Comparison of ENCODE assay signal across 17 cellular contexts in the genomic region with DNA sequence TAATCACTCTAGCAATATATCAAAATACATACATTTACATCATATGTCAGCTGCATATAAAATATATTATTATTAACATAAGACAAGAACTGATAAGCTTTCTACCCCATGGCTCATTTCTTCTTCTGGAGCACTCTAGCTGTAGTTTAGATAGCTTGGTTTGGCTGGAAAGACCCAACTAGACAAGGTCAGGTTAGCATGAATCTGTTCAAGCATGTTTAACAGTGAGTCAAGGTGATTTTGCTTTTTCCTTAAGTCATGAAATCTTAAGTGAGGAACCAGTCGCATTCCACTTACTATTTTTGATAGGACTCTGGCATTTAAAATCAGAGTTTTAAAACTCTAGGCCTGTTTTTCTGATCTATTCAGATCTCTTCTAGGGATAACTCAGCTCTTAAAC.
DNase-seq lines count a peak whose midpoint lies in the region; ATAC-seq and TF ChIP-seq lines count a peak whose summit lies in the region.
"Had no signal": no experiment of that assay in that cellular context is flagged by ENCODE, and none has a peak within 500 bp of the region (broad histone marks: within the 10 kb centered on the region; RNA-seq: fewer than 3 reads in every experiment).

No MANE protein-coding gene starts in this region.

- no peaks in the 10 kb centered on the region for H3K4me1 Mint-ChIP-seq in MCF 10A (ENCODE audit: insufficient read depth, unreplicated experiment)
- H3K4me1 Mint-ChIP-seq: B cell had no signal

- intact Hi-C loops in mammary epithelial cell (cut with micrococcal nuclease): no loop called here
- intact Hi-C loops in MCF 10A (cut with micrococcal nuclease): no loop called here

- no peak overlapping the region for H3K27ac ChIP-seq in mammary epithelial cell (ENCODE audit: insufficient read depth, low read depth, low read length)
- no peak overlapping the region for H3K27ac ChIP-seq in foreskin keratinocyte
- H3K27ac ChIP-seq: 22Rv1; A549; BLaER1 treated with 17β-estradiol and CSF1 and Interleukin-3, amounts not matched to agents 10 nM and 100 nM; C4-2B had no signal

- TF ChIP-seq CTCF in mammary epithelial cell (conservative IDR thresholded peaks at IDR 0.05 in 1 of 2, IDR thresholded peaks at IDR 0.05 in 1 of 2; ENCODE audit: extremely low read depth in 1 of 2, insufficient read depth in 1 of 2, low read depth in 1 of 2, low read length in 2 of 2) (no peak), MCF 10A (IDR thresholded peaks at IDR 0.05; ENCODE audit: unreplicated experiment) (no peak), foreskin keratinocyte (conservative IDR thresholded peaks at IDR 0.05) (no peak)

- WGBS in mammary epithelial cell (ENCODE audit: low coverage, missing lambda C conversion rate): 87% methylated on average over 1 of the region's 1 CpG

- ATAC-seq in foreskin keratinocyte: peak; percentile 58
- ATAC-seq in GM21526 (IDR thresholded peaks at IDR 0.05; ENCODE audit: low FRiP score, unreplicated experiment): no peak
- ATAC-seq: A549; CD8-positive, alpha-beta T cell had no signal

- H3K27me3 ChIP-seq in mammary epithelial cell (ENCODE audit: insufficient read depth, low read length) (no peaks in the 10 kb centered on the region), foreskin keratinocyte (no peaks in the 10 kb centered on the region)
- H3K27me3 ChIP-seq: BLaER1 treated with 17β-estradiol and CSF1 and Interleukin-3, amounts not matched to agents 10 nM and 100 nM had no signal

- POLR2A ChIA-PET in MCF 10A (lab: Yijun Ruan, JAX): no interaction called here

- no peak overlapping the region for H3K4me3 Mint-ChIP-seq in MCF 10A (ENCODE audit: unreplicated experiment)
- H3K4me3 Mint-ChIP-seq: B cell; CD4-positive, alpha-beta T cell; CD8-positive, alpha-beta T cell had no signal

- no peaks in the 10 kb centered on the region for H3K27me3 Mint-ChIP-seq in MCF 10A (ENCODE audit: insufficient read depth, unreplicated experiment)
- H3K27me3 Mint-ChIP-seq: B cell; CD4-positive, alpha-beta T cell had no signal

- H3K36me3 ChIP-seq in mammary epithelial cell (ENCODE audit: insufficient read depth, low read length): no peaks in the 10 kb centered on the region
- H3K36me3 ChIP-seq: BLaER1 treated with 17β-estradiol and CSF1 and Interleukin-3, amounts not matched to agents 10 nM and 100 nM had no signal

- H3K4me1 ChIP-seq in mammary epithelial cell (ENCODE audit: insufficient read depth, low read length): no peaks in the 10 kb centered on the region
- H3K4me1 ChIP-seq in foreskin keratinocyte: no peaks in the 10 kb centered on the region
- H3K4me1 ChIP-seq: A549; BLaER1 treated with 17β-estradiol and CSF1 and Interleukin-3, amounts not matched to agents 10 nM and 100 nM; Caco-2 had no signal

- no peak overlapping the region for H3K4me2 ChIP-seq in mammary epithelial cell (ENCODE audit: insufficient read depth, low read depth, low read length)
- H3K4me2 ChIP-seq: A549; BLaER1 treated with 17β-estradiol and CSF1 and Interleukin-3, amounts not matched to agents 10 nM and 100 nM had no signal

- dilution Hi-C loops in mammary epithelial cell (cut with HindIII; ENCODE audit: low sequenced_read_pairs): no loop called here

- CTCF ChIA-PET in mammary epithelial cell (lab: Charles Lee; ENCODE audit: low non-redundant PET) (no interaction called here), MCF 10A (lab: Yijun Ruan, JAX) (interaction anchor here (0.7 kb wide), 2 partner anchors 45 to 54 kb away, joined by 3 read pairs; no protein-coding TSS in a partner anchor)

- no peak overlapping the region for H2AFZ ChIP-seq in mammary epithelial cell (ENCODE audit: low read depth, low read length)

- peak; percentile 41 for DNase-seq in mammary epithelial cell
- no peak for DNase-seq in MCF 10A (ENCODE audit: unreplicated experiment)
- peak; percentile 33 to 68 for DNase-seq in foreskin keratinocyte
- DNase-seq in NCI-H69 (lab: John Stamatoyannopoulos, UW): no peak
- DNase-seq: AML-193; Caco-2; Calu3; CD4-positive, alpha-beta T cell; CD8-positive, alpha-beta T cell; DMS79 treated with DMSO at 0.1 percent for 48 hours; GF-D8 had no signal

- H4K20me1 ChIP-seq in mammary epithelial cell (ENCODE audit: insufficient read depth, low read length): no peaks in the 10 kb centered on the region
- H4K20me1 ChIP-seq: BLaER1 treated with 17β-estradiol and CSF1 and Interleukin-3, amounts not matched to agents 10 nM and 100 nM had no signal

- no peaks in the 10 kb centered on the region for H3K9me3 ChIP-seq in mammary epithelial cell (replicated peaks; ENCODE audit: insufficient read depth, low read length)
- H3K9me3 ChIP-seq: A549, Caco-2 had no signal

- H3K36me3 Mint-ChIP-seq in MCF 10A (ENCODE audit: insufficient read depth, unreplicated experiment): no peaks in the 10 kb centered on the region
- H3K36me3 Mint-ChIP-seq: CD8-positive, alpha-beta T cell had no signal

- BruUV-seq in mammary epithelial cell (replicated peaks; lab: Mats Ljungman, UMichigan): no TSS peak
- BruUV-seq in MCF 10A (replicated peaks; lab: Mats Ljungman, UMichigan): no TSS peak

- in situ Hi-C loops in mammary epithelial cell (cut with MboI; ENCODE audit: low sequenced_read_pairs in 2 of 2): no loop called here

- no peak overlapping the region for H3K9ac ChIP-seq in mammary epithelial cell (ENCODE audit: insufficient read depth, low read length)
- H3K9ac ChIP-seq: BLaER1 treated with 17β-estradiol and CSF1 and Interleukin-3, amounts not matched to agents 10 nM and 100 nM had no signal

- H3K9me3 Mint-ChIP-seq in MCF 10A (ENCODE audit: unreplicated experiment): no peaks in the 10 kb centered on the region
- H3K9me3 Mint-ChIP-seq: CD4-positive, alpha-beta T cell; CD8-positive, alpha-beta T cell had no signal

- H3K4me3 ChIP-seq in mammary epithelial cell (replicated peaks in 1 of 3; ENCODE audit: insufficient read depth in 1 of 3, low read depth in 2 of 3, low read length in 3 of 3): no peak overlapping the region
- H3K4me3 ChIP-seq: A549; BLaER1 treated with 17β-estradiol and CSF1 and Interleukin-3, amounts not matched to agents 10 nM and 100 nM had no signal

- no peaks in the 10 kb centered on the region for H3K79me2 ChIP-seq in mammary epithelial cell (ENCODE audit: insufficient read depth, low read length)

- H3K27ac Mint-ChIP-seq in MCF 10A (ENCODE audit: low read depth, unreplicated experiment): no peak overlapping the region
- H3K27ac Mint-ChIP-seq: B cell; CD4-positive, alpha-beta T cell; CD8-positive, alpha-beta T cell had no signal

Comparison
In these comparisons a context has a peak if more than half of its experiments do, and no peak if none do; other contexts are left out.
1. DNase-seq: peak in mammary epithelial cell (single experiment) and foreskin keratinocyte (2 of 2); none in MCF 10A (single experiment) and NCI-H69 (single experiment).